ENCODE assay signal across 17 cellular contexts in genomic region chr14:68660495-68660894, GRCh38.
"Had no signal": no experiment of that assay in that cellular context is flagged by ENCODE, and none has a peak within 500 bp of the region (broad histone marks: within the 10 kb centered on the region; RNA-seq: fewer than 3 reads in every experiment).

No MANE protein-coding gene starts in this region.

- H3K27me3 ChIP-seq: foreskin keratinocyte, heart right ventricle, spleen, suprapubic skin had no signal

- H3K4me3 Mint-ChIP-seq: activated CD8-positive, alpha-beta T cell treated with anti-CD3 and anti-CD28 coated beads, Interleukin-2, amount 10 ng/mL, durations not matched to agents 7 days and 5 days; activated naive CD8-positive, alpha-beta T cell treated with anti-CD3 and anti-CD28 coated beads for 36 hours had no signal

- H3K9ac ChIP-seq: SK-N-SH had no signal

- H3K9me3 ChIP-seq: heart right ventricle, SK-N-SH, spleen, suprapubic skin had no signal

- H3K36me3 ChIP-seq: heart right ventricle, spleen, suprapubic skin had no signal

- H3K4me2 ChIP-seq: SK-N-SH had no signal

- H3K4me1 ChIP-seq: foreskin keratinocyte had no signal

- H3K9me3 Mint-ChIP-seq: activated naive CD8-positive, alpha-beta T cell treated with anti-CD3 and anti-CD28 coated beads for 36 hours had no signal

- H3K27me3 Mint-ChIP-seq: activated naive CD8-positive, alpha-beta T cell treated with anti-CD3 and anti-CD28 coated beads for 36 hours; naive B cell had no signal

- DNase-seq: activated CD4-positive, alpha-beta T cell treated with anti-CD3 and anti-CD28 coated beads for 48 hours; activated CD8-positive, alpha-beta T cell treated with anti-CD3 and anti-CD28 coated beads, Interleukin-2, amount 10 ng/mL, durations not matched to agents 7 days and 5 days; activated naive CD8-positive, alpha-beta T cell treated with anti-CD3 and anti-CD28 coated beads for 36 hours; activated T-cell treated with anti-CD3 and anti-CD28 coated beads, Interleukin-2, amount 50 U/mL, for 1 hour; anterior cingulate cortex; foreskin keratinocyte; heart right ventricle; kidney; midbrain; naive B cell; nucleus accumbens; right cardiac atrium; SK-N-SH; spleen; stimulated activated CD4-positive, alpha-beta T cell treated with anti-CD3 and anti-CD28 coated beads, Interleukin-1b, Interleukin-23, amount 100 ng/mL, for 48 hours; stimulated activated naive CD4-positive, alpha-beta T cell had no signal

- H3K27ac Mint-ChIP-seq: activated CD8-positive, alpha-beta T cell treated with anti-CD3 and anti-CD28 coated beads, Interleukin-2, amount 10 ng/mL, durations not matched to agents 7 days and 5 days; activated naive CD8-positive, alpha-beta T cell treated with anti-CD3 and anti-CD28 coated beads for 36 hours had no signal

- H3K27ac ChIP-seq: foreskin keratinocyte, suprapubic skin had no signal

- H3K4me3 ChIP-seq: heart right ventricle, spleen, suprapubic skin had no signal

- ATAC-seq: activated CD8-positive, alpha-beta T cell treated with anti-CD3 and anti-CD28 coated beads, Interleukin-2, amount 10 ng/mL, durations not matched to agents 7 days and 5 days; foreskin keratinocyte; heart right ventricle; right cardiac atrium had no signal
